Comparison of ENCODE assay signal across 22 cellular contexts in genomic region chr5:78157001-78157400, GRCh38.
"Had no signal": no experiment of that assay in that cellular context is flagged by ENCODE, and none has a peak within 500 bp of the region (broad histone marks: within the 10 kb centered on the region; RNA-seq: fewer than 3 reads in every experiment).

No MANE protein-coding gene starts in this region.

- H3K4me3 Mint-ChIP-seq: activated CD4-positive, alpha-beta T cell treated with anti-CD3 and anti-CD28 coated beads for 36 hours; activated naive CD8-positive, alpha-beta T cell treated with anti-CD3 and anti-CD28 coated beads for 36 hours; activated T-helper 1 cell treated with anti-CD3 and anti-CD28 coated beads, Interleukin-12 subunit alpha, Interleukin-12 subunit beta, Interleukin-2, Interleukin-4 antibody, amounts not matched to agents 30 ng/mL and 10 ng/mL and 1 ng/mL, durations not matched to agents 14 hours and 24 hours and 36 hours; dendritic cell treated with granulocyte-macrophage colony-stimulating factor and Interleukin-4, amounts not matched to agents 40 ng/mL and 50 ng/mL, for 4 days had no signal

- H3K27ac Mint-ChIP-seq: activated CD4-positive, alpha-beta T cell treated with anti-CD3 and anti-CD28 coated beads for 36 hours; activated naive CD8-positive, alpha-beta T cell treated with anti-CD3 and anti-CD28 coated beads for 36 hours; activated T-helper 1 cell treated with anti-CD3 and anti-CD28 coated beads, Interleukin-12 subunit alpha, Interleukin-12 subunit beta, Interleukin-2, Interleukin-4 antibody, amounts not matched to agents 30 ng/mL and 10 ng/mL and 1 ng/mL, durations not matched to agents 14 hours and 24 hours and 36 hours; dendritic cell treated with granulocyte-macrophage colony-stimulating factor and Interleukin-4, amounts not matched to agents 40 ng/mL and 50 ng/mL, for 4 days had no signal

- H3K4me1 Mint-ChIP-seq: activated CD4-positive, alpha-beta T cell treated with anti-CD3 and anti-CD28 coated beads for 36 hours; activated naive CD8-positive, alpha-beta T cell treated with anti-CD3 and anti-CD28 coated beads for 36 hours had no signal

- H3K27me3 Mint-ChIP-seq: activated CD4-positive, alpha-beta T cell treated with anti-CD3 and anti-CD28 coated beads for 36 hours; activated naive CD8-positive, alpha-beta T cell treated with anti-CD3 and anti-CD28 coated beads for 36 hours; dendritic cell treated with granulocyte-macrophage colony-stimulating factor and Interleukin-4, amounts not matched to agents 40 ng/mL and 50 ng/mL, for 4 days had no signal

- H3K9me3 ChIP-seq: esophagus squamous epithelium, prostate gland, tibial nerve, uterus had no signal

- DNase-seq: activated CD4-positive, alpha-beta T cell treated with anti-CD3 and anti-CD28 coated beads for 36 hours; activated CD4-positive, alpha-beta T cell treated with anti-CD3 and anti-CD28 coated beads, Interleukin-2, amount 50 U/mL, for 48 hours; activated naive CD4-positive, alpha-beta T cell; activated naive CD8-positive, alpha-beta T cell treated with anti-CD3 and anti-CD28 coated beads for 36 hours; activated T-cell treated with anti-CD3 and anti-CD28 coated beads for 4 hours; amygdala; effector CD8-positive, alpha-beta T cell; esophagus squamous epithelium; islet precursor cell; left colon; midbrain; right cardiac atrium; stimulated activated CD4-positive, alpha-beta T cell treated with anti-CD3 and anti-CD28 coated beads, Interleukin-2, amount 100 ng/mL, for 24 hours; stimulated activated naive CD8-positive, alpha-beta T cell treated with anti-CD3 and anti-CD28 coated beads, Interleukin-15, Interleukin-2, amounts not matched to agents 100 U/mL and 50 U/mL, for 24 hours; T-helper 2 cell; uterus had no signal

- H3K27ac ChIP-seq: cardiac muscle cell, esophagus squamous epithelium, prostate gland, tibial nerve, uterus had no signal

- H3K27me3 ChIP-seq: cardiac muscle cell, esophagus squamous epithelium, tibial nerve, uterus had no signal

- H3K4me1 ChIP-seq: esophagus squamous epithelium, prostate gland, tibial nerve, uterus had no signal

- H3K4me3 ChIP-seq: cardiac muscle cell, esophagus squamous epithelium, lung, prostate gland, tibial nerve, uterus had no signal

- H3K36me3 ChIP-seq: prostate gland, uterus had no signal
